Comparison of ENCODE assay signal across 2 cellular contexts in genomic region chr15:60012695-60013094, GRCh38.
TF ChIP-seq lines count a peak whose summit lies in the region.

No MANE protein-coding gene starts in this region.

TF ChIP-seq in GM23338, 12 proteins besides CTCF, POLR2A, EP300 and RAD21 (continued from another document):
- no peak for TF ChIP-seq ETS1 (IDR thresholded peaks at IDR 0.05)
TF ChIP-seq in GM23338: peak in this region for 0.

TF ChIP-seq in WTC11, 78 proteins besides CTCF, POLR2A, EP300 and RAD21 (continued from another document):
- no peak for TF ChIP-seq ZSCAN18 (CRISPR knock-in tag; IDR thresholded peaks at IDR 0.05)
- TF ChIP-seq ZNF138 (CRISPR knock-in tag; conservative IDR thresholded peaks at IDR 0.05): no peak
- TF ChIP-seq SMAD4 (CRISPR knock-in tag; IDR thresholded peaks at IDR 0.05): no peak
- no peak for TF ChIP-seq ATF2 (CRISPR knock-in tag; IDR thresholded peaks at IDR 0.05; ENCODE audit: borderline replicate concordance, low read depth)
- TF ChIP-seq MYBL2 (CRISPR knock-in tag; IDR thresholded peaks at IDR 0.05): no peak
- TF ChIP-seq NR1H2 (CRISPR knock-in tag; IDR thresholded peaks at IDR 0.05): no peak
- no peak for TF ChIP-seq ZBTB21 (CRISPR knock-in tag; IDR thresholded peaks at IDR 0.05; ENCODE audit: borderline replicate concordance)
